In genomic region chr2:134181219-134181618, GRCh38 we compare ENCODE assay signal across 10 cellular contexts.
DNase-seq lines count a peak whose midpoint lies in the region; ATAC-seq, FAIRE-seq and TF ChIP-seq lines count a peak whose summit lies in the region.
"Had no signal": no experiment of that assay in that cellular context is flagged by ENCODE, and none has a peak within 500 bp of the region (broad histone marks: within the 10 kb centered on the region; RNA-seq: fewer than 3 reads in every experiment).

No MANE protein-coding gene starts in this region.

- peak overlapping the region; percentile 36 for H3K9ac ChIP-seq in BLaER1

- H3K27ac Mint-ChIP-seq in IgD-negative memory B cell, result peak overlapping the region; percentile 83 to 93 (median 87)
- H3K27ac Mint-ChIP-seq in activated naive CD8-positive, alpha-beta T cell treated with anti-CD3 and anti-CD28 coated beads for 36 hours, result peak overlapping the region; percentile 87

- FAIRE-seq in urothelium cell line (lab: Jason Lieb, UNC), result no peak

- H3K4me3 ChIP-seq in BLaER1, result no peak overlapping the region
- no peak overlapping the region for H3K4me3 ChIP-seq in right atrium auricular region
- H3K4me3 ChIP-seq: gastroesophageal sphincter, SK-N-MC had no signal

- H3K4me1 Mint-ChIP-seq in IgD-negative memory B cell, result peaks cover 69 to 79% (median 78%) of the 10 kb centered on the region in 3 donors
- peaks cover 61% of the 10 kb centered on the region for H3K4me1 Mint-ChIP-seq in activated naive CD8-positive, alpha-beta T cell treated with anti-CD3 and anti-CD28 coated beads for 36 hours

- no peak for TF ChIP-seq CTCF in right atrium auricular region (IDR thresholded peaks at IDR 0.05)

- no peaks in the 10 kb centered on the region for H3K27me3 ChIP-seq in BLaER1
- H3K27me3 ChIP-seq in right atrium auricular region, result no peaks in the 10 kb centered on the region
- H3K27me3 ChIP-seq: gastroesophageal sphincter had no signal

- peak; percentile 43 for ATAC-seq in GM19328 (IDR thresholded peaks at IDR 0.05; ENCODE audit: unreplicated experiment)
- ATAC-seq: gastroesophageal sphincter had no signal

- H3K27ac ChIP-seq in BLaER1, result peak overlapping the region; percentile 66
- H3K27ac ChIP-seq in right atrium auricular region, result no peak overlapping the region
- H3K27ac ChIP-seq: gastroesophageal sphincter, SK-N-MC had no signal

- peak overlapping the region in 3 of 4 donors; percentile 46 to 85 (median 75) for H3K4me3 Mint-ChIP-seq in IgD-negative memory B cell
- no peak overlapping the region for H3K4me3 Mint-ChIP-seq in activated naive CD8-positive, alpha-beta T cell treated with anti-CD3 and anti-CD28 coated beads for 36 hours

- H3K36me3 ChIP-seq in BLaER1, result peaks cover 66% of the 10 kb centered on the region
- no peaks in the 10 kb centered on the region for H3K36me3 ChIP-seq in right atrium auricular region
- H3K36me3 ChIP-seq: gastroesophageal sphincter had no signal

- H4K20me1 ChIP-seq in BLaER1, result peaks cover 100% of the 10 kb centered on the region

- H3K9me3 Mint-ChIP-seq in IgD-negative memory B cell, result no peaks in the 10 kb centered on the region
- no peaks in the 10 kb centered on the region for H3K9me3 Mint-ChIP-seq in activated naive CD8-positive, alpha-beta T cell treated with anti-CD3 and anti-CD28 coated beads for 36 hours

- peaks cover 87% of the 10 kb centered on the region for H3K4me1 ChIP-seq in BLaER1
- H3K4me1 ChIP-seq in right atrium auricular region, result peaks cover 0 to 61% of the 10 kb centered on the region in 2 donors

- peaks cover 5% of the 10 kb centered on the region for H3K36me3 Mint-ChIP-seq in IgD-negative memory B cell
- peaks cover 26% of the 10 kb centered on the region for H3K36me3 Mint-ChIP-seq in activated naive CD8-positive, alpha-beta T cell treated with anti-CD3 and anti-CD28 coated beads for 36 hours

- peaks cover 2% of the 10 kb centered on the region for H3K27me3 Mint-ChIP-seq in IgD-negative memory B cell
- no peaks in the 10 kb centered on the region for H3K27me3 Mint-ChIP-seq in activated naive CD8-positive, alpha-beta T cell treated with anti-CD3 and anti-CD28 coated beads for 36 hours

- H3K4me2 ChIP-seq in BLaER1, result peak overlapping the region; percentile 85

- peak; percentile 15 for DNase-seq in activated naive CD8-positive, alpha-beta T cell treated with anti-CD3 and anti-CD28 coated beads for 36 hours
- DNase-seq in 8988T (no peak), urothelium cell line (ENCODE audit: low spot score) (no peak), SHP77 treated with DMSO at 0.1 percent for 48 hours (lab: John Stamatoyannopoulos, UW) (no peak), right atrium auricular region (ENCODE audit: low spot score) (no peak)

- H3K9me3 ChIP-seq in BLaER1 (no peaks in the 10 kb centered on the region), right atrium auricular region (no peaks in the 10 kb centered on the region)
- H3K9me3 ChIP-seq: gastroesophageal sphincter had no signal
